8 cellular contexts compared by ENCODE assay signal in genomic region chr11:47355283-47356128, GRCh38. TPM values are rescaled to one million over a fixed set of nuclear protein-coding genes. Genes with fewer than 3 reads are reported as not detected.
DNase-seq lines count a peak whose midpoint lies in the region; ATAC-seq and TF ChIP-seq lines count a peak whose summit lies in the region.

No MANE protein-coding gene starts in this region.

- peak overlapping the region; percentile 33 to 72 (median 44) for H3K4me3 Mint-ChIP-seq in brain

- TF ChIP-seq CTCF in brain (conservative IDR thresholded peaks at IDR 0.05) = peak; percentile 97 to 99
- TF ChIP-seq CTCF in retinal pigment epithelial cell (conservative IDR thresholded peaks at IDR 0.05; ENCODE audit: low read depth, low read length) = peak; percentile 99

- peak overlapping the region in 1 of 5 experiments; percentile 83 for H3K27ac Mint-ChIP-seq in brain

- peaks cover 0 to 2% (median 0%) of the 10 kb centered on the region in 5 experiments for H3K9me3 Mint-ChIP-seq in brain

- no peaks in the 10 kb centered on the region for H3K4me1 Mint-ChIP-seq in brain

- H3K27me3 Mint-ChIP-seq in brain = peaks cover 3% of the 10 kb centered on the region

- peak overlapping the region; percentile 26 for H3K4me3 ChIP-seq in retinal pigment epithelial cell (ENCODE audit: low read length)

- no peaks in the 10 kb centered on the region for H3K36me3 Mint-ChIP-seq in brain

- ATAC-seq in HG02759 (IDR thresholded peaks at IDR 0.05; ENCODE audit: unreplicated experiment) = no peak
- no peak for ATAC-seq in GM21529 (IDR thresholded peaks at IDR 0.05; ENCODE audit: unreplicated experiment)

- DNase-seq in COR-L47 (lab: John Stamatoyannopoulos, UW) = peak; percentile 82
- DNase-seq in HS-27A (ENCODE audit: low read depth) = peak; percentile 85
- peak; percentile 93 for DNase-seq in NCI-H82 (lab: John Stamatoyannopoulos, UW)
- peak; percentile 95 for DNase-seq in iPS DF 4.7 (ENCODE audit: extremely low read depth, low spot score)
- peak; percentile 52 for DNase-seq in retinal pigment epithelial cell (ENCODE audit: low read depth)

RNA-seq across cellular contexts. Expression of gene MYBPC3, which starts 3.0 kb away (rescaled TPM):
- polyA plus RNA-seq in brain (ENCODE audit: insufficient read depth, low read depth, low replicate concordance) = not detected

RNA-seq across cellular contexts. Expression of gene SPI1, which starts 22.8 kb away (rescaled TPM):
- polyA plus RNA-seq in brain (ENCODE audit: insufficient read depth, low read depth, low replicate concordance) = 7.5 TPM

RNA-seq across cellular contexts. Expression of gene SLC39A13, which starts 52.9 kb away (rescaled TPM):
- polyA plus RNA-seq in brain (ENCODE audit: insufficient read depth, low read depth, low replicate concordance) = 23.0 TPM
